1 cellular context compared by ENCODE assay signal in the genomic region with DNA sequence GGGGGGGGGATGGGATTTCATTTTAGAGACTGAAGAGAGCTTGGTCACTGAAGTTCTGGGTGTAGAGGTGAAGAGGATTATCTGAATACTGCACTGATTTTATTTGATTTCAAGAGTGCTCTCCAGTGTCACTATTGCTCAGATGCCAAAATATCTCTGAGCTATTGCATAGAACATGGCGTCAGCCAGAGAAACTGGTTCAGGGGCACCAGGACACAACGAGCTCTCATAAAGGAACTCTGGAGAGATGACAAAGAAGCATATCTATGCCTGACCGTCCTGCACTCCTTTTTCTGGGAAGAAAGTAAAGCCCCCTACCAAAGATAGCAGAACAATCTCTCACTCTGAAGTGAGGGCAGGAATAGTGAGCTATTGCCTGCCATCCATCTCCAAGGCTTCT.
TF ChIP-seq lines count a peak whose summit lies in the region.

No MANE protein-coding gene starts in this region.

TF ChIP-seq in H1, 55 proteins besides CTCF, POLR2A, EP300 and RAD21:
- TF ChIP-seq NANOG (IDR thresholded peaks at IDR 0.05; ENCODE audit: insufficient read depth, low read depth, low read length, poor library complexity, severe bottlenecking) (no peak), TBP (IDR thresholded peaks at IDR 0.05; ENCODE audit: low read depth, low read length) (no peak), EZH2 (IDR thresholded peaks at IDR 0.05; ENCODE audit: low read depth, low read length, severe bottlenecking) (no peak), RXRA (IDR thresholded peaks at IDR 0.05; ENCODE audit: insufficient read depth, low read depth, low read length) (no peak), HDAC6 (IDR thresholded peaks at IDR 0.05; ENCODE audit: low read depth, low read length) (no peak)
